In genomic region chr11:3859373-3859881, GRCh38 we compare ENCODE assay signal across 8 cellular contexts. TPM values are rescaled to one million over a fixed set of nuclear protein-coding genes. Genes with fewer than 3 reads are reported as not detected.
DNase-seq lines count a peak whose midpoint lies in the region; ATAC-seq and TF ChIP-seq lines count a peak whose summit lies in the region.

No MANE protein-coding gene starts in this region.

- POLR2A ChIA-PET in HEK293T (lab: Yijun Ruan, JAX) = no interaction called here

- H3K36me3 ChIP-seq in Loucy (ENCODE audit: insufficient read depth, low read length) (no peaks in the 10 kb centered on the region), mammary epithelial cell (ENCODE audit: insufficient read depth, low read length) (no peaks in the 10 kb centered on the region)

- peaks cover 22% of the 10 kb centered on the region for H3K36me3 Mint-ChIP-seq in effector memory CD8-positive, alpha-beta T cell (ENCODE audit: insufficient read depth)

- in situ Hi-C loops in G401 (cut with HindIII; ENCODE audit: low sequenced_read_pairs) = no loop called here
- in situ Hi-C loops in mammary epithelial cell (cut with MboI; ENCODE audit: low sequenced_read_pairs in 2 of 2) = loop anchor here in 1 of 2 donors (5.0 to 25.0 kb wide), 2 partner anchors 43 to 103 kb away; no protein-coding TSS in a partner anchor

- peaks cover 55 to 70% of the 10 kb centered on the region in 2 donors for H3K4me1 Mint-ChIP-seq in effector memory CD8-positive, alpha-beta T cell (ENCODE audit: low read depth in 2 of 2)

- peak overlapping the region; percentile 92 for H3K4me2 ChIP-seq in Loucy (ENCODE audit: low read depth, low read length, poor library complexity, severe bottlenecking)
- H3K4me2 ChIP-seq in mammary epithelial cell (ENCODE audit: insufficient read depth, low read depth, low read length) = no peak overlapping the region

- CTCF ChIA-PET in HEK293T (lab: Yijun Ruan, JAX) (interaction anchor here (0.6 to 3.5 kb wide), 4 partner anchors 10 to 213 kb away, joined by 3 to 20 read pairs (median 6); no protein-coding TSS in a partner anchor), mammary epithelial cell (lab: Charles Lee; ENCODE audit: low non-redundant PET) (no interaction called here)

- peak overlapping the region; percentile 98 to 99 for H3K4me3 Mint-ChIP-seq in effector memory CD8-positive, alpha-beta T cell

- peak; percentile 72 for DNase-seq in G401 (ENCODE audit: low spot score)
- no peak for DNase-seq in effector memory CD8-positive, alpha-beta T cell
- DNase-seq in stimulated activated naive CD8-positive, alpha-beta T cell treated with anti-CD3 and anti-CD28 coated beads, Interleukin-15, Interleukin-2, amounts not matched to agents 100 U/mL and 50 U/mL, for 24 hours = peak; percentile 46
- no peak for DNase-seq in HEK293T (ENCODE audit: extremely low spot score)
- DNase-seq in T-helper 9 cell = no peak
- DNase-seq in mammary epithelial cell = no peak

- WGBS in mammary epithelial cell (ENCODE audit: low coverage, missing lambda C conversion rate) = 70% methylated on average over 4 of the region's 4 CpGs

- intact Hi-C loops in mammary epithelial cell (cut with micrococcal nuclease) = no loop called here

- no peaks in the 10 kb centered on the region for H3K27me3 Mint-ChIP-seq in effector memory CD8-positive, alpha-beta T cell

- H3K27ac Mint-ChIP-seq in effector memory CD8-positive, alpha-beta T cell = peak overlapping the region; percentile 57 to 99

- H3K27me3 ChIP-seq in Loucy (ENCODE audit: insufficient read depth, low read length, poor library complexity, severe bottlenecking) (no peaks in the 10 kb centered on the region), mammary epithelial cell (ENCODE audit: insufficient read depth, low read length) (no peaks in the 10 kb centered on the region)

- H3K9me3 ChIP-seq in Loucy (ENCODE audit: insufficient read depth, low read depth, low read length) (no peaks in the 10 kb centered on the region), mammary epithelial cell (replicated peaks; ENCODE audit: insufficient read depth, low read length) (no peaks in the 10 kb centered on the region)

- H3K9ac ChIP-seq in Loucy (ENCODE audit: low read depth, low read length, poor library complexity, severe bottlenecking) = peak overlapping the region; percentile 80
- no peak overlapping the region for H3K9ac ChIP-seq in mammary epithelial cell (ENCODE audit: insufficient read depth, low read length)

- H3K4me3 ChIP-seq in Loucy (ENCODE audit: low read length, poor library complexity, severe bottlenecking) (peak overlapping the region; percentile 87), mammary epithelial cell (replicated peaks in 1 of 3; ENCODE audit: insufficient read depth in 1 of 3, low read depth in 2 of 3, low read length in 3 of 3) (no peak overlapping the region)

- no peak overlapping the region for H2AFZ ChIP-seq in Loucy (ENCODE audit: low read length)
- H2AFZ ChIP-seq in mammary epithelial cell (ENCODE audit: low read depth, low read length) = no peak overlapping the region

- no TSS peak for BruUV-seq in mammary epithelial cell (replicated peaks; lab: Mats Ljungman, UMichigan)

- dilution Hi-C loops in mammary epithelial cell (cut with HindIII; ENCODE audit: low sequenced_read_pairs) = no loop called here

- peak; percentile 23 for ATAC-seq in GM19467 (IDR thresholded peaks at IDR 0.05; ENCODE audit: unreplicated experiment)
- ATAC-seq in effector memory CD8-positive, alpha-beta T cell (replicated peaks) = no peak
- ATAC-seq in stimulated activated naive CD8-positive, alpha-beta T cell treated with anti-CD3 and anti-CD28 coated beads, Interleukin-15, Interleukin-2, amounts not matched to agents 100 U/mL and 50 U/mL, for 24 hours = no peak

- peaks cover 49% of the 10 kb centered on the region for H4K20me1 ChIP-seq in Loucy (ENCODE audit: insufficient read depth, low read length, poor library complexity, severe bottlenecking)
- H4K20me1 ChIP-seq in mammary epithelial cell (ENCODE audit: insufficient read depth, low read length) = no peaks in the 10 kb centered on the region

- peaks cover 16% of the 10 kb centered on the region for H3F3A ChIP-seq in Loucy (ENCODE audit: low read depth)

- H3K27ac ChIP-seq in mammary epithelial cell (ENCODE audit: insufficient read depth, low read depth, low read length) = no peak overlapping the region

- H3K9me3 Mint-ChIP-seq in effector memory CD8-positive, alpha-beta T cell = no peaks in the 10 kb centered on the region

- H3K4me1 ChIP-seq in Loucy (ENCODE audit: insufficient read depth, low read length, poor library complexity, severe bottlenecking) (peaks cover 69% of the 10 kb centered on the region), mammary epithelial cell (ENCODE audit: insufficient read depth, low read length) (peaks cover 26% of the 10 kb centered on the region)

- H3K79me2 ChIP-seq in Loucy (ENCODE audit: insufficient read depth, low read length) = peaks cover 89% of the 10 kb centered on the region
- peaks cover 89% of the 10 kb centered on the region for H3K79me2 ChIP-seq in mammary epithelial cell (ENCODE audit: insufficient read depth, low read length)

- no peaks in the 10 kb centered on the region for H3K9me2 ChIP-seq in Loucy (replicated peaks; ENCODE audit: low read depth, low read length)

- TF ChIP-seq CTCF in Loucy (conservative IDR thresholded peaks at IDR 0.05; ENCODE audit: low read length) = no peak
- no peak for TF ChIP-seq CTCF in mammary epithelial cell (conservative IDR thresholded peaks at IDR 0.05 in 1 of 2, IDR thresholded peaks at IDR 0.05 in 1 of 2; ENCODE audit: extremely low read depth in 1 of 2, insufficient read depth in 1 of 2, low read depth in 1 of 2, low read length in 2 of 2)

TF ChIP-seq in HEK293T, 16 proteins besides CTCF, POLR2A, EP300 and RAD21:
- TF ChIP-seq HDGF (IDR thresholded peaks at IDR 0.05; ENCODE audit: borderline replicate concordance) (no peak), CTBP1 (IDR thresholded peaks at IDR 0.05; ENCODE audit: borderline replicate concordance) (no peak), ZNF384 (IDR thresholded peaks at IDR 0.05) (no peak), SUZ12 (IDR thresholded peaks at IDR 0.05) (no peak), ARNT (IDR thresholded peaks at IDR 0.05) (no peak), SP1 (IDR thresholded peaks at IDR 0.05) (no peak), NFRKB (IDR thresholded peaks at IDR 0.05) (no peak), BHLHE40 (IDR thresholded peaks at IDR 0.05; ENCODE audit: borderline replicate concordance) (no peak), LEF1 (IDR thresholded peaks at IDR 0.05; ENCODE audit: borderline replicate concordance) (no peak), ELF4 (IDR thresholded peaks at IDR 0.05) (no peak), FOXK2 (IDR thresholded peaks at IDR 0.05) (no peak), PKNOX1 (IDR thresholded peaks at IDR 0.05) (no peak), TARDBP (IDR thresholded peaks at IDR 0.05) (no peak), L3MBTL2 (conservative IDR thresholded peaks at IDR 0.05) (no peak), FOXM1 (IDR thresholded peaks at IDR 0.05; ENCODE audit: borderline replicate concordance) (no peak), FOXA1 (IDR thresholded peaks at IDR 0.05) (no peak)
TF ChIP-seq in HEK293T: peak in this region for 0.

RNA-seq across cellular contexts. Expression of gene STIM1, which starts 4.0 kb away (rescaled TPM):
- total RNA-seq in G401 (2014; rRNA removed; shearing (Covaris generic)) = 15.4 and 28.2 TPM in 2 replicates
- 10 to 100 TPM; 57.0 to 74.0 TPM for total RNA-seq in mammary epithelial cell
- 45.2 TPM for polyA plus RNA-seq in mammary epithelial cell
- 74.4 TPM for polyA minus RNA-seq in mammary epithelial cell

RNA-seq across cellular contexts. Expression of gene RHOG, which starts 18.7 kb away (rescaled TPM):
- total RNA-seq in G401 (2014; rRNA removed; shearing (Covaris generic)) = 8.3 and 12.0 TPM in 2 replicates
- 10 to 100 TPM; 11.5 to 61.4 TPM for total RNA-seq in mammary epithelial cell
- polyA plus RNA-seq in mammary epithelial cell = 92.3 TPM
- polyA minus RNA-seq in mammary epithelial cell = 107 TPM

RNA-seq across cellular contexts. Expression of gene PGAP2, which starts 51.1 kb away (rescaled TPM):
- 11.9 and 15.1 TPM in 2 replicates for total RNA-seq in G401 (2014; rRNA removed; shearing (Covaris generic))
- 10 to 100 TPM; 20.3 to 36.4 TPM for total RNA-seq in mammary epithelial cell
- 45.2 TPM for polyA plus RNA-seq in mammary epithelial cell
- 74.2 TPM for polyA minus RNA-seq in mammary epithelial cell

Comparison
In these comparisons a context has a peak if more than half of its experiments do, and no peak if none do; other contexts are left out.
1. DNase-seq: peak in G401 (single experiment) and stimulated activated naive CD8-positive, alpha-beta T cell treated with anti-CD3 and anti-CD28 coated beads, Interleukin-15, Interleukin-2, amounts not matched to agents 100 U/mL and 50 U/mL, for 24 hours (single experiment); none in effector memory CD8-positive, alpha-beta T cell (0 of 3), HEK293T (single experiment), T-helper 9 cell (single experiment) and mammary epithelial cell (single experiment).